Comparison of ENCODE assay signal across 1 cellular context in the genomic region with DNA sequence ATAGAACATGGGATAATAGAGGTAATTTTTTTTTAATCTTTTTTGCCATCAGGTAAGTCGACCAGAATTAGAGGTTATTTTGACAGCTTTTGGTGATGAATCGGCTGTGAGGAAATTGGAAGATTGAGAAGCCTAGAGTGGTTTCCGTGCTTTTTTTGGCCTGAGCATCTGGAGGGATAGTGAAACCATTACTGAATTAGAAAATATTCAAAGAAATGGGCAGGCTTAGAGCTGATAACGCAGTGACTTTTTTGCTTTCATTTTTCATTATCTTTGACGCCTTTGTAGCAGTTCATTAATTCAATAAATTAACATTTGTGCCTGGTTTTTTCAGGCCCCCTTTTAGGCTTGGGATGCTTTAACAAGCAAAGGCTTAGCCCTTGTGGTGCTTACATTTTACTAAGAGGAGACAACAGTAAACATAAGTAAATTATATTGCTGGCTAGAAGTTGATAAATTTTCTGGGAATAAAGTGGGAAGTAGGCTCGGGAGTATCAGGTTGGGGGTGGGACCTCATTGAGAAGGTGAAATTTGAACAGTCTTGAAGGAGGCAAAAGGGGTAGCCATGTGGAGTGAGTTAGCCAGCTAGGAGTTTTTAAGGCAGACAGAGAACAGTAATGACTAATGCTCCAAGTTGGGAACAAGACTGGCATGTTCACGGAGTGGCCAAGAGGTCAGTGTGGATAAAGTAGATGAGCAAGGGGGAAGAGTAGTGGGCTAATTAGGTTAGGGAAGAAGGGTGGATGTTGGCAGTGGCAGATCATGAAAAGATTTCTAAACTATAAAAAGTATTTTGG.
TF ChIP-seq lines count a peak whose summit lies in the region.

No MANE protein-coding gene starts in this region.

TF ChIP-seq in GM12878, 131 proteins besides CTCF, POLR2A, EP300 and RAD21:
- TF ChIP-seq NFXL1 (IDR thresholded peaks at IDR 0.05; ENCODE audit: borderline replicate concordance), result no peak
- TF ChIP-seq, protein P1, sequence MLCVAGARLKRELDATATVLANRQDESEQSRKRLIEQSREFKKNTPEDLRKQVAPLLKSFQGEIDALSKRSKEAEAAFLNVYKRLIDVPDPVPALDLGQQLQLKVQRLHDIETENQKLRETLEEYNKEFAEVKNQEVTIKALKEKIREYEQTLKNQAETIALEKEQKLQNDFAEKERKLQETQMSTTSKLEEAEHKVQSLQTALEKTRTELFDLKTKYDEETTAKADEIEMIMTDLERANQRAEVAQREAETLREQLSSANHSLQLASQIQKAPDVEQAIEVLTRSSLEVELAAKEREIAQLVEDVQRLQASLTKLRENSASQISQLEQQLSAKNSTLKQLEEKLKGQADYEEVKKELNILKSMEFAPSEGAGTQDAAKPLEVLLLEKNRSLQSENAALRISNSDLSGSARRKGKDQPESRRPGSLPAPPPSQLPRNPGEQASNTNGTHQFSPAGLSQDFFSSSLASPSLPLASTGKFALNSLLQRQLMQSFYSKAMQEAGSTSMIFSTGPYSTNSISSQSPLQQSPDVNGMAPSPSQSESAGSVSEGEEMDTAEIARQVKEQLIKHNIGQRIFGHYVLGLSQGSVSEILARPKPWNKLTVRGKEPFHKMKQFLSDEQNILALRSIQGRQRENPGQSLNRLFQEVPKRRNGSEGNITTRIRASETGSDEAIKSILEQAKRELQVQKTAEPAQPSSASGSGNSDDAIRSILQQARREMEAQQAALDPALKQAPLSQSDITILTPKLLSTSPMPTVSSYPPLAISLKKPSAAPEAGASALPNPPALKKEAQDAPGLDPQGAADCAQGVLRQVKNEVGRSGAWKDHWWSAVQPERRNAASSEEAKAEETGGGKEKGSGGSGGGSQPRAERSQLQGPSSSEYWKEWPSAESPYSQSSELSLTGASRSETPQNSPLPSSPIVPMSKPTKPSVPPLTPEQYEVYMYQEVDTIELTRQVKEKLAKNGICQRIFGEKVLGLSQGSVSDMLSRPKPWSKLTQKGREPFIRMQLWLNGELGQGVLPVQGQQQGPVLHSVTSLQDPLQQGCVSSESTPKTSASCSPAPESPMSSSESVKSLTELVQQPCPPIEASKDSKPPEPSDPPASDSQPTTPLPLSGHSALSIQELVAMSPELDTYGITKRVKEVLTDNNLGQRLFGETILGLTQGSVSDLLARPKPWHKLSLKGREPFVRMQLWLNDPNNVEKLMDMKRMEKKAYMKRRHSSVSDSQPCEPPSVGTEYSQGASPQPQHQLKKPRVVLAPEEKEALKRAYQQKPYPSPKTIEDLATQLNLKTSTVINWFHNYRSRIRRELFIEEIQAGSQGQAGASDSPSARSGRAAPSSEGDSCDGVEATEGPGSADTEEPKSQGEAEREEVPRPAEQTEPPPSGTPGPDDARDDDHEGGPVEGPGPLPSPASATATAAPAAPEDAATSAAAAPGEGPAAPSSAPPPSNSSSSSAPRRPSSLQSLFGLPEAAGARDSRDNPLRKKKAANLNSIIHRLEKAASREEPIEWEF (IDR thresholded peaks at IDR 0.05; ENCODE audit: insufficient replicate concordance, low read depth, low read length), result no peak
- no peak for TF ChIP-seq NRF1 (conservative IDR thresholded peaks at IDR 0.05; ENCODE audit: low read depth, low read length)
- TF ChIP-seq TARDBP (IDR thresholded peaks at IDR 0.05; ENCODE audit: borderline replicate concordance), result no peak
- TF ChIP-seq MTA2 (IDR thresholded peaks at IDR 0.05; ENCODE audit: low read depth), result no peak
- no peak for TF ChIP-seq TAF1 (IDR thresholded peaks at IDR 0.05; ENCODE audit: borderline replicate concordance, low read depth, low read length)
- no peak for TF ChIP-seq BRCA1 (IDR thresholded peaks at IDR 0.05; ENCODE audit: low read depth, low read length)
- TF ChIP-seq KAT2A (conservative IDR thresholded peaks at IDR 0.05; ENCODE audit: control insufficient read depth, low read depth, low read length), result no peak
- no peak for TF ChIP-seq ETV6 (conservative IDR thresholded peaks at IDR 0.05 in 1 of 2, IDR thresholded peaks at IDR 0.05 in 1 of 2; ENCODE audit: borderline replicate concordance in 1 of 2, low read depth in 1 of 2)
- TF ChIP-seq ZBED1 (IDR thresholded peaks at IDR 0.05; ENCODE audit: borderline replicate concordance), result no peak
